ENCODE assay signal across 1 cellular context in genomic region chr1:219177940-219178339, GRCh38.
TF ChIP-seq lines count a peak whose summit lies in the region.

No MANE protein-coding gene starts in this region.

TF ChIP-seq in GM12878, 131 proteins besides CTCF, POLR2A, EP300 and RAD21:
- TF ChIP-seq CBX5 (IDR thresholded peaks at IDR 0.05; ENCODE audit: low read depth) (no peak), E4F1 (IDR thresholded peaks at IDR 0.05; ENCODE audit: borderline replicate concordance, partially characterized antibody) (no peak), CEBPB (IDR thresholded peaks at IDR 0.05; ENCODE audit: borderline replicate concordance in 1 of 2, low read depth in 2 of 2, low read length in 2 of 2) (no peak), NFXL1 (IDR thresholded peaks at IDR 0.05; ENCODE audit: borderline replicate concordance) (no peak), TCF3 (IDR thresholded peaks at IDR 0.05; ENCODE audit: borderline replicate concordance, insufficient read depth, low read depth, low read length) (no peak), PBX3 (IDR thresholded peaks at IDR 0.05; ENCODE audit: insufficient replicate concordance, low read depth, low read length) (no peak), CREB1 (IDR thresholded peaks at IDR 0.05; ENCODE audit: low read depth) (no peak), SMARCA5 (IDR thresholded peaks at IDR 0.05) (no peak), NR2C2 (IDR thresholded peaks at IDR 0.05; ENCODE audit: borderline replicate concordance, control insufficient read depth, insufficient read length, low read depth) (no peak), ZNF687 (IDR thresholded peaks at IDR 0.05) (no peak), ASH2L (IDR thresholded peaks at IDR 0.05; ENCODE audit: borderline replicate concordance, low read depth) (no peak), ATF3 (IDR thresholded peaks at IDR 0.05; ENCODE audit: borderline replicate concordance, extremely low read depth, low read depth, low read length) (no peak), DPF2 (IDR thresholded peaks at IDR 0.05) (no peak)
